ENCODE assay signal across 8 cellular contexts in the genomic region with DNA sequence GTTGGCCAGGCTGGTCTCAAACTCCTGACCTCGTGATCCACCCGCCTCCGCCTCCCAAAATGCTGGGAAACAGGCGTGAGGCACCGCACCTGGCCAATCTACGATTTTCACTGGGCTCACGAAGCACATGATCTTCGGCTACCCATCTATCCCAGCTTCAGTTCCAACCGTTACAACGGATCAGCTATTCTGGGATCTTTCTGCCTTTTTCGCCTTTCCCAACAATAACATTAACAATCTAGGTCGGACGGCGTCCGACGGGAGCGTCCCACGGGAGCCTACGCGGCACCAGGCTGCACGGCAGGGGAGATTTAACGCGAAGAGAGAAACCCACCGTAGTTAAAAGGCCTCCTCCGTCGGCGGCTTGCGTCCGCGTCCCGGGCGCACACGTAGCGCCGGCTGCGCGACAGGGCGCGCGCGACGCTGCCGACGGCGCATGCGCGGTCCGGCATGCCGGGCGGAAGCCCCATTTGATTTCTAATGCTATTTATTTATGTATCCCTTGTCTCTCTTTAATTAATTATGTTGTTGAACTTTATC.
DNase-seq lines count a peak whose midpoint lies in the region; ATAC-seq and TF ChIP-seq lines count a peak whose summit lies in the region.

MSL3B (minus strand) TSS at position 394 of the 540 bp plus-strand sequence.

- H3K4me1 Mint-ChIP-seq in activated naive CD8-positive, alpha-beta T cell (ENCODE audit: low read depth) = peaks cover 13% of the 10 kb centered on the region

- no peak for TF ChIP-seq CTCF in RWPE1 (conservative IDR thresholded peaks at IDR 0.05; ENCODE audit: low read depth)

- peak within 1 kb of the TSS; percentile 27 for H3K4me3 ChIP-seq in right cardiac atrium (ENCODE audit: low read length)

- H3K4me1 ChIP-seq in right cardiac atrium (ENCODE audit: control insufficient read depth, insufficient read depth, low read length) = no peaks in the 10 kb centered on the region

- CTCF ChIA-PET in RWPE1 (lab: Yijun Ruan, JAX) = interaction anchor here (0.7 to 1.6 kb wide), 3 partner anchors 11 to 394 kb away, joined by 3 to 6 read pairs (median 5); no protein-coding TSS in a partner anchor

- ATAC-seq in GM18502 (IDR thresholded peaks at IDR 0.05; ENCODE audit: poor library complexity, unreplicated experiment) (peak; percentile 56), HG03159 (IDR thresholded peaks at IDR 0.05; ENCODE audit: unreplicated experiment) (peak; percentile 70), right cardiac atrium (peak; percentile 51 to 66), HG03378 (IDR thresholded peaks at IDR 0.05; ENCODE audit: unreplicated experiment) (no peak)

- no peaks in the 10 kb centered on the region for H3K9me3 ChIP-seq in right cardiac atrium (ENCODE audit: control insufficient read depth, low read length)

- peak within 1 kb of the TSS; percentile 92 for H3K4me3 Mint-ChIP-seq in activated naive CD8-positive, alpha-beta T cell

- peaks cover 19% of the 10 kb centered on the region for H3K36me3 Mint-ChIP-seq in activated naive CD8-positive, alpha-beta T cell

- H3K27me3 Mint-ChIP-seq in activated naive CD8-positive, alpha-beta T cell = peaks cover 12% of the 10 kb centered on the region

- intact Hi-C loops in right cardiac atrium (cut with DNase I) = no loop called here

- no peaks in the 10 kb centered on the region for H3K27me3 ChIP-seq in right cardiac atrium (ENCODE audit: control insufficient read depth, insufficient read depth)

- peaks cover 19% of the 10 kb centered on the region for H3K9me3 Mint-ChIP-seq in activated naive CD8-positive, alpha-beta T cell (ENCODE audit: low read depth)

- H3K27ac Mint-ChIP-seq in activated naive CD8-positive, alpha-beta T cell = peak within 1 kb of the TSS; percentile 77

- peak within 1 kb of the TSS; percentile 72 for H3K27ac ChIP-seq in RWPE1
- H3K27ac ChIP-seq in right cardiac atrium (ENCODE audit: low read length) = no peak within 1 kb of the TSS

- POLR2A ChIA-PET in RWPE1 (lab: Yijun Ruan, JAX; ENCODE audit: low non-redundant PET) = interaction anchor here (0.6 kb wide), 1 partner anchor 331 kb away, joined by 4 read pairs; no protein-coding TSS in a partner anchor

- 11% methylated on average over 50 of the region's 50 CpGs for WGBS in right cardiac atrium

- DNase-seq in RWPE1 (ENCODE audit: low spot score) (peak; percentile 72), right cardiac atrium (peak in 2 of 3 donors; percentile 42 to 56), smooth muscle cell of the brain vasculature (ENCODE audit: low read depth, low spot score) (peak; percentile 10), HuH-7.5 (ENCODE audit: low spot score) (no peak)
